Comparison of ENCODE assay signal across 8 cellular contexts in the genomic region with DNA sequence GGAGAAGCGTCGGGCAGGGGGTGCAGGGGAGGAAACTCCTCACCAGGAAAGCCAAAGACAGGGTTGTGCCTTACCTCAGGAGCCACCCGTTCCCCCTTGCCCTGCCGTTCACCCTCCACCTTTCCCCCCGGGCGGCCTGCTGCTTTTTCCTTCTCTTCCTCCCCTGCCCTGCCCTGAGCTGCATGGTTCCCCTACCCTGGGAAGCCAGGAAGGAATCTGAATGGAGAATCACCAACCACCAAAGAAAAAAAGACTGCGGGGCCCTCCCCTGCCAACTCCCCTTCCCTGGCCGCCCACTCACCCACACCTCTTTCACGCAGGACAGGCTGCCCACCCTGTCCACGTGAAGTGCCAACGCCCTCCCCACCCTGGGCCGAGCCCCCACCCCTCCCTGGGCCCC. TPM values are rescaled to one million over a fixed set of nuclear protein-coding genes. Genes with fewer than 3 reads are reported as not detected.
DNase-seq lines count a peak whose midpoint lies in the region; ATAC-seq lines count a peak whose summit lies in the region.

No MANE protein-coding gene starts in this region.

- in situ Hi-C loops in G401 (cut with HindIII; ENCODE audit: low sequenced_read_pairs): no loop called here

- intact Hi-C loops in head of caudate nucleus (cut with DNase I): no loop called here
- intact Hi-C loops in sciatic nerve (cut with DNase I): no loop called here

- peak; percentile 42 for DNase-seq in activated naive CD4-positive, alpha-beta T cell treated with Interleukin-2 at 50 U/mL for 16 hours
- no peak for DNase-seq in activated naive CD4-positive, alpha-beta T cell (lab: John Stamatoyannopoulos, UW)
- peak; percentile 65 to 67 for DNase-seq in activated T-cell treated with anti-CD3 and anti-CD28 coated beads, Interleukin-2, amount 50 U/mL, for 48 hours
- DNase-seq in head of caudate nucleus: peak in 27 of 42 donors; percentile 8 to 58 (median 34)
- DNase-seq in sciatic nerve (ENCODE audit: low spot score): peak; percentile 66
- no peak for DNase-seq in G401 (ENCODE audit: low spot score)
- no peak for DNase-seq in RPMI8226
- no peak for DNase-seq in iPS-NIHi7 (ENCODE audit: extremely low spot score)

- ATAC-seq in sciatic nerve: peak; percentile 32

RNA-seq across cellular contexts. Expression of a gene that starts 0.8 kb away (rescaled TPM):
- total RNA-seq in sciatic nerve: 45.8 TPM
- total RNA-seq in G401 (2014; rRNA removed; shearing (Covaris generic)): 14.8 and 17.4 TPM in 2 replicates

RNA-seq across cellular contexts. Expression of a gene that starts 24.7 kb away (rescaled TPM):
- total RNA-seq in sciatic nerve: 73.0 TPM
- 70.0 and 93.2 TPM in 2 replicates for total RNA-seq in G401 (2014; rRNA removed; shearing (Covaris generic))

RNA-seq across cellular contexts. Expression of a gene that starts 25.0 kb away (rescaled TPM):
- 85.6 TPM for total RNA-seq in sciatic nerve
- total RNA-seq in G401 (2014; rRNA removed; shearing (Covaris generic)): 58.1 and 84.4 TPM in 2 replicates

RNA-seq across cellular contexts. Expression of a gene that starts 49.5 kb away (rescaled TPM):
- not detected for total RNA-seq in sciatic nerve
- total RNA-seq in G401 (2014; rRNA removed; shearing (Covaris generic)): not detected in 2 replicates

Comparison
In these comparisons a context has a peak if more than half of its experiments do, and no peak if none do; other contexts are left out.
1. DNase-seq: peak in activated naive CD4-positive, alpha-beta T cell treated with Interleukin-2 at 50 U/mL for 16 hours (single experiment), activated T-cell treated with anti-CD3 and anti-CD28 coated beads, Interleukin-2, amount 50 U/mL, for 48 hours (2 of 2), head of caudate nucleus (27 of 42) and sciatic nerve (single experiment); none in activated naive CD4-positive, alpha-beta T cell (0 of 4), G401 (single experiment), RPMI8226 (single experiment) and iPS-NIHi7 (single experiment).